In genomic region chr15:91476861-91477260, GRCh38 we compare ENCODE assay signal across 17 cellular contexts.
DNase-seq lines count a peak whose midpoint lies in the region; ATAC-seq and TF ChIP-seq lines count a peak whose summit lies in the region.
"Had no signal": no experiment of that assay in that cellular context is flagged by ENCODE, and none has a peak within 500 bp of the region (broad histone marks: within the 10 kb centered on the region; RNA-seq: fewer than 3 reads in every experiment).

No MANE protein-coding gene starts in this region.

- intact Hi-C loops in OCI-LY7 (cut with micrococcal nuclease; ENCODE audit: unreplicated experiment), result no loop called here

- H3K4me3 ChIP-seq in DND-41 (ENCODE audit: low read depth in 1 of 2, low read length in 2 of 2) (no peak overlapping the region), OCI-LY7 (ENCODE audit: low read depth, low read length, poor library complexity, severe bottlenecking) (no peak overlapping the region)
- H3K4me3 ChIP-seq: BLaER1 treated with 17β-estradiol and CSF1 and Interleukin-3, amounts not matched to agents 10 nM and 100 nM had no signal

- H3K27me3 ChIP-seq in DND-41 (ENCODE audit: insufficient read depth, low read length, poor library complexity), result no peaks in the 10 kb centered on the region
- H3K27me3 ChIP-seq: BLaER1 treated with 17β-estradiol and CSF1 and Interleukin-3, amounts not matched to agents 10 nM and 100 nM had no signal

- peak; percentile 4 for TF ChIP-seq CTCF in DND-41 (IDR thresholded peaks at IDR 0.05; ENCODE audit: borderline replicate concordance, extremely low read depth, low read length, poor library complexity, severe bottlenecking)
- TF ChIP-seq CTCF in OCI-LY7 (conservative IDR thresholded peaks at IDR 0.05; ENCODE audit: low read length), result no peak

- ATAC-seq in DND-41 (ENCODE audit: insufficient read depth, low read depth) (no peak), T-helper 17 cell (no peak), GM18868 (IDR thresholded peaks at IDR 0.05; ENCODE audit: unreplicated experiment) (no peak)

- no TSS peak for BruUV-seq in OCI-LY7 (replicated peaks; lab: Mats Ljungman, UMichigan)

- POLR2A ChIA-PET in OCI-LY7 (lab: Charles Lee), result no interaction called here

- H3K9me2 ChIP-seq in OCI-LY7 (ENCODE audit: insufficient read depth, low read length), result no peaks in the 10 kb centered on the region

- H3K27me3 Mint-ChIP-seq in T-helper 17 cell, result no peaks in the 10 kb centered on the region
- H3K27me3 Mint-ChIP-seq: CD4-positive, CD25-positive, alpha-beta regulatory T cell had no signal

- no peak overlapping the region for H3K27ac ChIP-seq in DND-41 (ENCODE audit: low read length)
- H3K27ac ChIP-seq in KOPT-K1 (ENCODE audit: low read depth, low read length, poor library complexity, severe bottlenecking), result peak overlapping the region; percentile 91
- no peak overlapping the region for H3K27ac ChIP-seq in OCI-LY7 (ENCODE audit: low read depth, low read length, poor library complexity, severe bottlenecking)
- H3K27ac ChIP-seq: BLaER1 treated with 17β-estradiol and CSF1 and Interleukin-3, amounts not matched to agents 10 nM and 100 nM; HL-60 had no signal

- H3K9me3 ChIP-seq in DND-41 (ENCODE audit: insufficient read depth, low read length, severe bottlenecking) (no peaks in the 10 kb centered on the region), KOPT-K1 (ENCODE audit: insufficient read depth, low read length, poor library complexity, severe bottlenecking) (no peaks in the 10 kb centered on the region), T-helper 17 cell (ENCODE audit: control insufficient read depth, low read length, poor library complexity, severe bottlenecking) (no peaks in the 10 kb centered on the region), OCI-LY7 (ENCODE audit: low read length) (no peaks in the 10 kb centered on the region)
- H3K9me3 ChIP-seq: Caco-2 had no signal

- H3K9ac ChIP-seq in DND-41 (ENCODE audit: low read depth, low read length), result no peak overlapping the region
- H3K9ac ChIP-seq: BLaER1 treated with 17β-estradiol and CSF1 and Interleukin-3, amounts not matched to agents 10 nM and 100 nM had no signal

- H3K36me3 Mint-ChIP-seq in T-helper 17 cell (ENCODE audit: low read depth), result peaks cover 2% of the 10 kb centered on the region
- H3K36me3 Mint-ChIP-seq: CD4-positive, CD25-positive, alpha-beta regulatory T cell had no signal

- no peak overlapping the region for H3K4me2 ChIP-seq in DND-41 (ENCODE audit: insufficient read depth, low read length)
- H3K4me2 ChIP-seq in OCI-LY7 (ENCODE audit: low read length), result no peak overlapping the region
- H3K4me2 ChIP-seq: BLaER1 treated with 17β-estradiol and CSF1 and Interleukin-3, amounts not matched to agents 10 nM and 100 nM had no signal

- H3K4me1 Mint-ChIP-seq in T-helper 17 cell, result peaks cover 26% of the 10 kb centered on the region
- H3K4me1 Mint-ChIP-seq: B cell had no signal

- H2AFZ ChIP-seq in DND-41 (ENCODE audit: low read depth, low read length) (no peak overlapping the region), OCI-LY7 (ENCODE audit: low read length) (no peak overlapping the region)

- H4K20me1 ChIP-seq in DND-41 (ENCODE audit: insufficient read depth, low read length), result no peaks in the 10 kb centered on the region
- H4K20me1 ChIP-seq in OCI-LY7 (ENCODE audit: insufficient read depth, low read length), result no peaks in the 10 kb centered on the region
- H4K20me1 ChIP-seq: BLaER1 treated with 17β-estradiol and CSF1 and Interleukin-3, amounts not matched to agents 10 nM and 100 nM had no signal

- H3K4me3 Mint-ChIP-seq in T-helper 17 cell, result no peak overlapping the region
- H3K4me3 Mint-ChIP-seq: B cell; CD4-positive, CD25-positive, alpha-beta regulatory T cell; CD8-positive, alpha-beta memory T cell; HFFc6 had no signal

- H3K4me1 ChIP-seq in DND-41 (ENCODE audit: insufficient read depth, low read length) (peaks cover 16% of the 10 kb centered on the region), OCI-LY7 (ENCODE audit: insufficient read depth, low read length, poor library complexity, severe bottlenecking) (no peaks in the 10 kb centered on the region)

- peak overlapping the region; percentile 35 for H3K27ac Mint-ChIP-seq in T-helper 17 cell
- H3K27ac Mint-ChIP-seq: B cell; CD8-positive, alpha-beta memory T cell; HFFc6 had no signal

- H3K36me3 ChIP-seq in DND-41 (ENCODE audit: insufficient read depth, low read length) (no peaks in the 10 kb centered on the region), KOPT-K1 (ENCODE audit: insufficient read depth, low read length) (no peaks in the 10 kb centered on the region), OCI-LY7 (ENCODE audit: insufficient read depth, low read length) (no peaks in the 10 kb centered on the region)
- H3K36me3 ChIP-seq: BLaER1 treated with 17β-estradiol and CSF1 and Interleukin-3, amounts not matched to agents 10 nM and 100 nM had no signal

- DNase-seq in DND-41 (no peak), T-helper 17 cell (no peak), OCI-LY7 (ENCODE audit: low spot score) (no peak), DMS79 (lab: John Stamatoyannopoulos, UW) (no peak)
- DNase-seq: Caco-2; CD4-positive, CD25-positive, alpha-beta regulatory T cell; CD8-positive, alpha-beta memory T cell; GF-D8; HCEC 1CT; HFFc6; IMR-90; KBM-7 had no signal

- CTCF ChIA-PET in OCI-LY7 (lab: Charles Lee; ENCODE audit: unreplicated experiment), result no interaction called here

- no peaks in the 10 kb centered on the region for H3K79me2 ChIP-seq in DND-41 (ENCODE audit: insufficient read depth, low read length)
- H3K79me2 ChIP-seq in OCI-LY7 (ENCODE audit: insufficient read depth, low read depth, low read length), result no peaks in the 10 kb centered on the region
